Comparison of ENCODE assay signal across 9 cellular contexts in the genomic region with DNA sequence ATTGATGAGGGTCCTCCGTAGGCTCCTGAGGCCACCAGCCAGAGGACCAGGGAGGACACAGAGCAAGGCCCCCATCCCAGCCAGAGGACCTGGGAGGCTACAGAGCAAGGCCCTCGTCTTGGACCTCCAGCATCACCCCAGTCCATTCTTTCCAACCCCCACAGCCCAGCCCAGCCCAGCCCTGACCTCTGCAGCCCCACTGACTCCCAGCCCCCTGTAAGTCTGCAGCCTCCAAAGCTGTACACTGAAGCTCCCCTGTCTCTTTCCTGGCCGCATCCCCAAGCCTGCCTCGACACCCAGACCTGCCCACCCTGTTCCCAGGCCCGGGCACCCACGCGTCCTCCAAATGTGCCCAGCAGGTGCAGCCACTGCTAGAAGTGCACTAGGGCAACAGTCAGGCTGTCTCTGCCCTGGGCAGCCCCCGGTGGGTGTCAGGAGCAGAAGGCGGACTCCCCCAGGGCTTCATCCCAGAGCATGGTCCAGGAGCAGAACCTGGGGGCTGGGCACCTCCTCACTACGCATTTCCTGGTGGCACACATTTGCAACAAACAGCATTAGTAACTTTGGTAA.
DNase-seq lines count a peak whose midpoint lies in the region; ATAC-seq and TF ChIP-seq lines count a peak whose summit lies in the region.
"Had no signal": no experiment of that assay in that cellular context is flagged by ENCODE, and none has a peak within 500 bp of the region (broad histone marks: within the 10 kb centered on the region; RNA-seq: fewer than 3 reads in every experiment).

No MANE protein-coding gene starts in this region.

- ATAC-seq in HG02973 (IDR thresholded peaks at IDR 0.05; ENCODE audit: unreplicated experiment) = no peak

- no peaks in the 10 kb centered on the region for H3K36me3 ChIP-seq in duodenal mucosa (ENCODE audit: control insufficient read depth in 1 of 2, insufficient read depth in 2 of 2, low read length in 2 of 2)

- H3K4me3 ChIP-seq in AG09309 (ENCODE audit: control insufficient read depth, low read depth, low read length) (peak overlapping the region; percentile 84), NB4 (ENCODE audit: low read depth, low read length) (peak overlapping the region; percentile 67), duodenal mucosa (ENCODE audit: low read depth in 1 of 2, low read length in 2 of 2) (peak overlapping the region; percentile 68 to 82)

- H3K36me3 Mint-ChIP-seq in nephron (ENCODE audit: low read depth) = peaks cover under 1% of the 10 kb centered on the region

- H3K9ac ChIP-seq in duodenal mucosa (ENCODE audit: low read depth in 1 of 2, low read length in 2 of 2) = peak overlapping the region; percentile 58 to 69

- TF ChIP-seq POLR2A in NB4 (IDR thresholded peaks at IDR 0.05; ENCODE audit: extremely low read depth, insufficient read length) = no peak

- DNase-seq in AG09309 (ENCODE audit: low read depth) (no peak), NB4 (ENCODE audit: low read depth) (no peak), anterior cingulate cortex (lab: John Stamatoyannopoulos, UW) (no peak), epidermal melanocyte (ENCODE audit: insufficient read length, low spot score) (no peak), NCI-H2196 (lab: John Stamatoyannopoulos, UW; ENCODE audit: unreplicated experiment) (no peak)
- DNase-seq: NCI-H69 had no signal

- TF ChIP-seq CTCF in AG09309 (IDR thresholded peaks at IDR 0.05; ENCODE audit: control insufficient read depth, insufficient read depth, low read depth, low read length, missing control alignments) (no peak), NB4 (IDR thresholded peaks at IDR 0.05; ENCODE audit: low read depth, low read length) (no peak), nephron (IDR thresholded peaks at IDR 0.05; ENCODE audit: unreplicated experiment in 3 of 3) (no peak)

- peaks cover 2% of the 10 kb centered on the region for H3K27me3 Mint-ChIP-seq in nephron (ENCODE audit: low read depth)

- peak overlapping the region; percentile 43 for H3K27ac ChIP-seq in duodenal mucosa (ENCODE audit: low read depth, low read length)

- peak overlapping the region; percentile 44 to 76 (median 55) for H3K27ac Mint-ChIP-seq in nephron

- H3K9me3 ChIP-seq in duodenal mucosa (ENCODE audit: control insufficient read depth in 1 of 2, low read length in 2 of 2) = no peaks in the 10 kb centered on the region

- peaks cover 10% of the 10 kb centered on the region for H3K4me1 Mint-ChIP-seq in nephron

- H3K4me3 Mint-ChIP-seq in nephron = peak overlapping the region; percentile 82 to 85 (median 83)

- H3K4me1 ChIP-seq in duodenal mucosa (ENCODE audit: control insufficient read depth in 1 of 2, insufficient read depth in 2 of 2, low read length in 2 of 2) = peaks cover 34 to 41% of the 10 kb centered on the region in 2 donors

- peaks cover 0 to 4% of the 10 kb centered on the region in 2 donors for H3K27me3 ChIP-seq in duodenal mucosa (ENCODE audit: control insufficient read depth in 1 of 2, insufficient read depth in 2 of 2, low read length in 2 of 2)

- no peaks in the 10 kb centered on the region for H3K9me3 Mint-ChIP-seq in nephron
